11 cellular contexts compared by ENCODE assay signal in the genomic region with DNA sequence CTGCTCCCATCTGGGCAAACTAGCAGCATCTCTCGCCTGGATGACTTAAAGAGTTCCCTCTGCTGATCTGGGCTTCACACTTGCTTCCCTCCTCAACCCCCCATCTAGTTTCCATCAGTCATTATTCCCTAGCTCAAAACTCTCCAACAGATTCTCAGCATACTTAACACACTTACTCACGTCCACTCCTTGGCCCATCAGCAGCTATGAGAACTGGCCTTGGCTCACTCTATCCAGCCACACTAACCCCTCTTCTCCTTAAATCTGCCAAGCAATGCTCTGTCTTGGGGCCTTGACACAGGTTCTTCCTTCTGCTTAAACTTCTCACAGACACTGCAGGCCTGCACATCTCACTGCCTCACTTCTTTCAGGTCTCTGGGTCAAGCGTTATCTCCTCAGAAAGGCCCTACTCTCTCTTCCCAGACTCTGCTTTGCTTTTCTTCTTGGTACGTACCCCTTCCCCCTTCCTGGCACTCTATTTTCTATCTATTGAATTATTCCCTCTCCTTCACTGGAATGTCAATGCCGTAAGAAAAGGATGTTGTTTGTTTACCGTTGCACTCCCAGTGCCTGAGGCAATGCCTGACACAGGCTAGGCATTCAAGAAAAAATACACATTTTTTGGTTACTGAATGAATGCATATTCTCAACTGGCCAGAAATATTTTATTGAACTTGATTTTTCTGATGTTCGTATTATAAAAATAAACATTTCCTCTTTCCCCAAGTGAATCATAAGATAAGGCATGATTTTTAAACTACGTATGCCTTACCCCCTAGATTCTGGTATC. TPM values are rescaled to one million over a fixed set of nuclear protein-coding genes. Genes with fewer than 3 reads are reported as not detected.
DNase-seq lines count a peak whose midpoint lies in the region; ATAC-seq, FAIRE-seq and TF ChIP-seq lines count a peak whose summit lies in the region.
"Had no signal": no experiment of that assay in that cellular context is flagged by ENCODE, and none has a peak within 500 bp of the region (broad histone marks: within the 10 kb centered on the region; RNA-seq: fewer than 3 reads in every experiment).

No MANE protein-coding gene starts in this region.

- H3K9me2 ChIP-seq in HCT116 (ENCODE audit: insufficient read depth): no peaks in the 10 kb centered on the region
- no peaks in the 10 kb centered on the region for H3K9me2 ChIP-seq in MM.1S (replicated peaks; ENCODE audit: insufficient read depth, low read length)

- H3F3A ChIP-seq in MM.1S (ENCODE audit: insufficient read depth, low read length): no peaks in the 10 kb centered on the region

- no peaks in the 10 kb centered on the region for H3K27me3 ChIP-seq in HCT116 (ENCODE audit: insufficient read depth, low read length)
- no peaks in the 10 kb centered on the region for H3K27me3 ChIP-seq in astrocyte (ENCODE audit: insufficient read depth, low read length)
- no peaks in the 10 kb centered on the region for H3K27me3 ChIP-seq in right cardiac atrium (ENCODE audit: control insufficient read depth, insufficient read depth)
- H3K27me3 ChIP-seq in subcutaneous abdominal adipose tissue (ENCODE audit: control insufficient read depth in 5 of 5, insufficient read depth in 4 of 5, low read length in 5 of 5): no peaks in the 10 kb centered on the region
- no peaks in the 10 kb centered on the region for H3K27me3 ChIP-seq in MM.1S (replicated peaks; ENCODE audit: insufficient read depth, low read length)

- H2AFZ ChIP-seq in HCT116 (ENCODE audit: low read depth, low read length, poor library complexity, severe bottlenecking): no peak overlapping the region
- no peak overlapping the region for H2AFZ ChIP-seq in astrocyte (ENCODE audit: low read depth, low read length)
- no peak overlapping the region for H2AFZ ChIP-seq in MM.1S (ENCODE audit: low read length)

- peaks cover 22% of the 10 kb centered on the region; the same call in 1 of the 2 replicates for H3K79me2 ChIP-seq in HCT116 (ENCODE audit: insufficient read depth, low read length)
- peaks cover 91% of the 10 kb centered on the region for H3K79me2 ChIP-seq in astrocyte (ENCODE audit: insufficient read depth, low read length)
- no peaks in the 10 kb centered on the region for H3K79me2 ChIP-seq in MM.1S (ENCODE audit: low read length)

- H3K4me2 ChIP-seq in HCT116 (ENCODE audit: low read length) (peak overlapping the region; percentile 10; the same call in 1 of the 2 replicates), astrocyte (ENCODE audit: low read length) (peak overlapping the region; percentile 84), MM.1S (ENCODE audit: low read depth, low read length) (no peak overlapping the region)

- ATAC-seq in HCT116: no peak
- ATAC-seq in right cardiac atrium: peak; percentile 67 to 69
- no peak for ATAC-seq in stimulated activated naive B cell treated with anti-CD40 and anti-IgM and Interleukin-4, amounts not matched to agents 10 μg/mL and 1 μg/mL and 100 μg/mL, for 72 hours (replicated peaks)
- ATAC-seq in stimulated activated memory B cell treated with anti-CD40 and anti-IgM and Interleukin-4, amounts not matched to agents 10 μg/mL and 1 μg/mL and 100 μg/mL, for 72 hours: no peak

- peak overlapping the region; percentile 94 for H3K27ac Mint-ChIP-seq in astrocyte (ENCODE audit: unreplicated experiment)
- no peak overlapping the region for H3K27ac Mint-ChIP-seq in stimulated activated naive B cell treated with anti-CD40 and anti-IgM and Interleukin-4, amounts not matched to agents 10 μg/mL and 1 μg/mL and 100 μg/mL, for 72 hours
- H3K27ac Mint-ChIP-seq in stimulated activated memory B cell treated with anti-CD40 and anti-IgM and Interleukin-4, amounts not matched to agents 10 μg/mL and 1 μg/mL and 100 μg/mL, for 72 hours: no peak overlapping the region

- H4K20me1 ChIP-seq in HCT116 (ENCODE audit: insufficient read depth): no peaks in the 10 kb centered on the region
- H4K20me1 ChIP-seq in astrocyte (ENCODE audit: insufficient read depth, low read length): peaks cover 37% of the 10 kb centered on the region
- H4K20me1 ChIP-seq in MM.1S (ENCODE audit: insufficient read depth, low read length): no peaks in the 10 kb centered on the region

- 62% methylated on average over 8 of the region's 8 CpGs for WGBS in right cardiac atrium

- H3K27me3 Mint-ChIP-seq in astrocyte (ENCODE audit: low read depth, unreplicated experiment): no peaks in the 10 kb centered on the region
- H3K27me3 Mint-ChIP-seq in stimulated activated naive B cell treated with anti-CD40 and anti-IgM and Interleukin-4, amounts not matched to agents 10 μg/mL and 1 μg/mL and 100 μg/mL, for 72 hours: peaks cover 5 to 22% of the 10 kb centered on the region in 2 donors
- H3K27me3 Mint-ChIP-seq in stimulated activated memory B cell treated with anti-CD40 and anti-IgM and Interleukin-4, amounts not matched to agents 10 μg/mL and 1 μg/mL and 100 μg/mL, for 72 hours: peaks cover 22% of the 10 kb centered on the region

- peaks cover 4% of the 10 kb centered on the region for H3K36me3 Mint-ChIP-seq in astrocyte (ENCODE audit: low read depth, unreplicated experiment)
- H3K36me3 Mint-ChIP-seq in stimulated activated naive B cell treated with anti-CD40 and anti-IgM and Interleukin-4, amounts not matched to agents 10 μg/mL and 1 μg/mL and 100 μg/mL, for 72 hours: no peaks in the 10 kb centered on the region
- no peaks in the 10 kb centered on the region for H3K36me3 Mint-ChIP-seq in stimulated activated memory B cell treated with anti-CD40 and anti-IgM and Interleukin-4, amounts not matched to agents 10 μg/mL and 1 μg/mL and 100 μg/mL, for 72 hours

- peak overlapping the region; percentile 7 for H3K4me3 Mint-ChIP-seq in astrocyte (ENCODE audit: unreplicated experiment)
- no peak overlapping the region for H3K4me3 Mint-ChIP-seq in stimulated activated naive B cell treated with anti-CD40 and anti-IgM and Interleukin-4, amounts not matched to agents 10 μg/mL and 1 μg/mL and 100 μg/mL, for 72 hours
- H3K4me3 Mint-ChIP-seq in stimulated activated memory B cell treated with anti-CD40 and anti-IgM and Interleukin-4, amounts not matched to agents 10 μg/mL and 1 μg/mL and 100 μg/mL, for 72 hours: no peak overlapping the region

- H3K9me3 Mint-ChIP-seq in astrocyte (ENCODE audit: unreplicated experiment): peaks cover 2% of the 10 kb centered on the region
- H3K9me3 Mint-ChIP-seq in stimulated activated naive B cell treated with anti-CD40 and anti-IgM and Interleukin-4, amounts not matched to agents 10 μg/mL and 1 μg/mL and 100 μg/mL, for 72 hours: peaks cover 0 to 4% of the 10 kb centered on the region in 2 donors
- H3K9me3 Mint-ChIP-seq in stimulated activated memory B cell treated with anti-CD40 and anti-IgM and Interleukin-4, amounts not matched to agents 10 μg/mL and 1 μg/mL and 100 μg/mL, for 72 hours: no peaks in the 10 kb centered on the region

- no peaks in the 10 kb centered on the region for H3K36me3 ChIP-seq in HCT116 (ENCODE audit: control insufficient read depth in 1 of 2, insufficient read depth in 2 of 2, low read length in 2 of 2)
- H3K36me3 ChIP-seq in astrocyte (ENCODE audit: insufficient read depth, low read length): no peaks in the 10 kb centered on the region
- H3K36me3 ChIP-seq in subcutaneous abdominal adipose tissue (ENCODE audit: control insufficient read depth in 5 of 5, insufficient read depth in 5 of 5, low read length in 5 of 5): no peaks in the 10 kb centered on the region
- H3K36me3 ChIP-seq in MM.1S (replicated peaks; ENCODE audit: insufficient read depth, low read length): no peaks in the 10 kb centered on the region

- FAIRE-seq in astrocyte (lab: Jason Lieb, UNC): peak; percentile 98
- FAIRE-seq: GM18507 had no signal

- H3K9me3 ChIP-seq in HCT116 (ENCODE audit: control insufficient read depth in 1 of 2, insufficient read depth in 1 of 2, low read depth in 1 of 2, low read length in 2 of 2): no peaks in the 10 kb centered on the region
- no peaks in the 10 kb centered on the region for H3K9me3 ChIP-seq in astrocyte (ENCODE audit: insufficient read depth, low read depth, low read length)
- no peaks in the 10 kb centered on the region for H3K9me3 ChIP-seq in right cardiac atrium (ENCODE audit: control insufficient read depth, low read length)
- no peaks in the 10 kb centered on the region for H3K9me3 ChIP-seq in subcutaneous abdominal adipose tissue (ENCODE audit: control insufficient read depth in 5 of 5, low read length in 5 of 5)
- H3K9me3 ChIP-seq in MM.1S (replicated peaks; ENCODE audit: insufficient read depth, low read length): no peaks in the 10 kb centered on the region

- DNase-seq in HCT116 (ENCODE audit: low read depth, low spot score) (no peak), astrocyte (ENCODE audit: low read depth) (peak; percentile 97), right cardiac atrium (no peak), MV-4-11 (lab: John Stamatoyannopoulos, UW) (no peak), MM.1S (no peak)
- no peak for DNase-seq in stimulated activated naive B cell treated with anti-CD40 and anti-IgM and Interleukin-4, amounts not matched to agents 10 μg/mL and 1 μg/mL and 100 μg/mL, for 72 hours
- DNase-seq: NCI-H524 treated with DMSO at 0.1 percent for 48 hours, retina had no signal

- CTCF ChIA-PET in HCT116 (lab: Charles Lee): no interaction called here

- intact Hi-C loops in HCT116 (cut with micrococcal nuclease) (no loop called here), right cardiac atrium (cut with DNase I) (no loop called here)

- TF ChIP-seq POLR2A in HCT116 (IDR thresholded peaks at IDR 0.05; ENCODE audit: borderline replicate concordance, extremely low read depth, insufficient read depth, insufficient read length): no peak

- TF ChIP-seq CTCF in HCT116 (IDR thresholded peaks at IDR 0.05 in 2 of 3, conservative IDR thresholded peaks at IDR 0.05 in 1 of 3; ENCODE audit: borderline replicate concordance in 1 of 3, insufficient read depth in 1 of 3, low read depth in 2 of 3, low read length in 2 of 3) (no peak), astrocyte (IDR thresholded peaks at IDR 0.05; ENCODE audit: insufficient read depth, low read depth, low read length) (no peak), MM.1S (IDR thresholded peaks at IDR 0.05; ENCODE audit: low read length) (no peak)

- H3K4me3 ChIP-seq in HCT116 (replicated peaks in 1 of 2; ENCODE audit: low read depth in 1 of 2, low read length in 2 of 2) (no peak overlapping the region), astrocyte (ENCODE audit: insufficient read depth, low read depth, low read length) (peak overlapping the region; percentile 37), right cardiac atrium (ENCODE audit: low read length) (no peak overlapping the region), subcutaneous abdominal adipose tissue (ENCODE audit: low read depth in 1 of 5, low read length in 5 of 5) (no peak overlapping the region), MM.1S (ENCODE audit: low read length) (no peak overlapping the region)

- H3K27ac ChIP-seq in HCT116 (ENCODE audit: low read depth, low read length) (no peak overlapping the region), astrocyte (ENCODE audit: low read depth, low read length) (peak overlapping the region; percentile 96), right cardiac atrium (ENCODE audit: low read length) (peak overlapping the region; percentile 39), subcutaneous abdominal adipose tissue (ENCODE audit: low read depth, low read length) (peak overlapping the region; percentile 85), MM.1S (ENCODE audit: low read length) (no peak overlapping the region)

- TF ChIP-seq RAD21 in HCT116 (IDR thresholded peaks at IDR 0.05; ENCODE audit: low read depth): no peak

- H3K4me1 ChIP-seq in HCT116 (ENCODE audit: control insufficient read depth in 1 of 2, insufficient read depth in 2 of 2, low read length in 2 of 2) (peaks cover 0 to 15% of the 10 kb centered on the region in 2 experiments; a peak in 1 of 4 replicates), astrocyte (ENCODE audit: insufficient read depth, low read length) (peaks cover 54% of the 10 kb centered on the region), right cardiac atrium (ENCODE audit: control insufficient read depth, insufficient read depth, low read length) (peaks cover 5% of the 10 kb centered on the region), subcutaneous abdominal adipose tissue (ENCODE audit: control insufficient read depth in 5 of 5, insufficient read depth in 5 of 5, low read length in 5 of 5) (peaks cover 13 to 48% (median 46%) of the 10 kb centered on the region in 5 donors), MM.1S (ENCODE audit: low read length) (no peaks in the 10 kb centered on the region)

- peaks cover 51% of the 10 kb centered on the region for H3K4me1 Mint-ChIP-seq in astrocyte (ENCODE audit: low read depth, unreplicated experiment)
- no peaks in the 10 kb centered on the region for H3K4me1 Mint-ChIP-seq in stimulated activated naive B cell treated with anti-CD40 and anti-IgM and Interleukin-4, amounts not matched to agents 10 μg/mL and 1 μg/mL and 100 μg/mL, for 72 hours
- H3K4me1 Mint-ChIP-seq in stimulated activated memory B cell treated with anti-CD40 and anti-IgM and Interleukin-4, amounts not matched to agents 10 μg/mL and 1 μg/mL and 100 μg/mL, for 72 hours: no peaks in the 10 kb centered on the region

- H3K9ac ChIP-seq in HCT116 (ENCODE audit: low read length): no peak overlapping the region
- H3K9ac ChIP-seq in astrocyte (ENCODE audit: low read length): peak overlapping the region; percentile 80
- no peak overlapping the region for H3K9ac ChIP-seq in subcutaneous abdominal adipose tissue (ENCODE audit: low read length in 5 of 5)
- H3K9ac ChIP-seq in MM.1S (ENCODE audit: low read length): no peak overlapping the region

- RAD21 ChIA-PET in HCT116 (lab: Charles Lee; ENCODE audit: low non-redundant PET in 1 of 2, low total read pairs in 2 of 2, uncharacterized antibody in 2 of 2, unreplicated experiment in 2 of 2): no interaction called here

- BruUV-seq in HCT116 (replicated peaks; lab: Mats Ljungman, UMichigan): no TSS peak

- POLR2A ChIA-PET in HCT116 (lab: Charles Lee): no interaction called here

RNA-seq across cellular contexts. Expression of gene GNG12, which starts 41.4 kb away (rescaled TPM):
- total RNA-seq in HCT116 (2021; ENCODE audit: unreplicated experiment) (49.6 TPM), astrocyte (96.8 and 101 TPM in 2 replicates), right cardiac atrium (10 to 100 TPM; 30.1 to 44.9 (median 32.1) TPM)
- 13.6 and 19.4 TPM in 2 replicates for polyA plus RNA-seq in HCT116 (2012)
- 12.2 TPM for polyA plus RNA-seq in right cardiac atrium

Comparison
In these comparisons a context has a peak if more than half of its experiments do, and no peak if none do; other contexts are left out.
1. ATAC-seq: peak in right cardiac atrium (2 of 2); none in HCT116 (single experiment), stimulated activated naive B cell treated with anti-CD40 and anti-IgM and Interleukin-4, amounts not matched to agents 10 μg/mL and 1 μg/mL and 100 μg/mL, for 72 hours (0 of 2) and stimulated activated memory B cell treated with anti-CD40 and anti-IgM and Interleukin-4, amounts not matched to agents 10 μg/mL and 1 μg/mL and 100 μg/mL, for 72 hours (single experiment).
2. H3K27ac ChIP-seq: peak in astrocyte (single experiment), right cardiac atrium (single experiment) and subcutaneous abdominal adipose tissue (single experiment); none in HCT116 (single experiment) and MM.1S (single experiment).